In genomic region chr7:70775570-70776156, GRCh38 we compare ENCODE assay signal across 12 cellular contexts.
DNase-seq lines count a peak whose midpoint lies in the region; ATAC-seq and TF ChIP-seq lines count a peak whose summit lies in the region.
"Had no signal": no experiment of that assay in that cellular context is flagged by ENCODE, and none has a peak within 500 bp of the region (broad histone marks: within the 10 kb centered on the region; RNA-seq: fewer than 3 reads in every experiment).

No MANE protein-coding gene starts in this region.

- H3K4me2 ChIP-seq in DND-41 (ENCODE audit: insufficient read depth, low read length): no peak overlapping the region
- H3K4me2 ChIP-seq in SU-DHL-6 (ENCODE audit: low read depth, low read length, poor library complexity, severe bottlenecking): no peak overlapping the region
- H3K4me2 ChIP-seq: hepatocyte had no signal

- H3K4me3 ChIP-seq in DND-41 (ENCODE audit: low read depth in 1 of 2, low read length in 2 of 2) (no peak overlapping the region), SU-DHL-6 (ENCODE audit: insufficient read depth, low read length, poor library complexity, severe bottlenecking) (no peak overlapping the region), lower leg skin (ENCODE audit: low read depth, poor library complexity, severe bottlenecking) (no peak overlapping the region)
- H3K4me3 ChIP-seq: hepatocyte, skin epidermis, thoracic aorta had no signal

- H4K20me1 ChIP-seq in DND-41 (ENCODE audit: insufficient read depth, low read length) (no peaks in the 10 kb centered on the region), SU-DHL-6 (ENCODE audit: low read depth, low read length) (no peaks in the 10 kb centered on the region)

- H3K27ac ChIP-seq in DND-41 (ENCODE audit: low read length) (no peak overlapping the region), SU-DHL-6 (ENCODE audit: low read depth, low read length) (no peak overlapping the region)
- H3K27ac ChIP-seq: hepatocyte, HL-60, thoracic aorta had no signal

- in situ Hi-C loops in G401 (cut with HindIII; ENCODE audit: low sequenced_read_pairs): no loop called here

- H3K9me3 ChIP-seq in DND-41 (ENCODE audit: insufficient read depth, low read length, severe bottlenecking) (no peaks in the 10 kb centered on the region), SU-DHL-6 (ENCODE audit: insufficient read depth, low read length) (no peaks in the 10 kb centered on the region)
- H3K9me3 ChIP-seq: thoracic aorta had no signal

- no peaks in the 10 kb centered on the region for H3K9me3 Mint-ChIP-seq in activated T-helper 2 cell treated with anti-CD3 and anti-CD28 coated beads, Interferon-gamma antibody, Interleukin-2, Interleukin-4, amounts not matched to agents 10 μg/mL and 5 μg/mL and 100 μg/mL, durations not matched to agents 14 hours and 24 hours and 36 hours
- no peaks in the 10 kb centered on the region for H3K9me3 Mint-ChIP-seq in immature natural killer cell

- H3K27me3 Mint-ChIP-seq in activated T-helper 2 cell treated with anti-CD3 and anti-CD28 coated beads, Interferon-gamma antibody, Interleukin-2, Interleukin-4, amounts not matched to agents 10 μg/mL and 5 μg/mL and 100 μg/mL, durations not matched to agents 14 hours and 24 hours and 36 hours (ENCODE audit: low read depth): no peaks in the 10 kb centered on the region
- H3K27me3 Mint-ChIP-seq in immature natural killer cell (ENCODE audit: low read depth in 3 of 3): peaks cover 0 to 3% (median 3%) of the 10 kb centered on the region in 3 donors

- WGBS in lower leg skin, 2 donors: 75 to 79% methylated on average over 4 of the region's 4 CpGs

- H3K4me1 ChIP-seq in DND-41 (ENCODE audit: insufficient read depth, low read length): no peaks in the 10 kb centered on the region

- H3K9me2 ChIP-seq in SU-DHL-6 (replicated peaks; ENCODE audit: insufficient read depth, low read length): no peaks in the 10 kb centered on the region

- H3K4me1 Mint-ChIP-seq in activated T-helper 2 cell treated with anti-CD3 and anti-CD28 coated beads, Interferon-gamma antibody, Interleukin-2, Interleukin-4, amounts not matched to agents 10 μg/mL and 5 μg/mL and 100 μg/mL, durations not matched to agents 14 hours and 24 hours and 36 hours (ENCODE audit: low read depth): peaks cover 34% of the 10 kb centered on the region
- peaks cover 7 to 13% of the 10 kb centered on the region in 2 donors for H3K4me1 Mint-ChIP-seq in immature natural killer cell

- H3K27ac Mint-ChIP-seq in activated T-helper 2 cell treated with anti-CD3 and anti-CD28 coated beads, Interferon-gamma antibody, Interleukin-2, Interleukin-4, amounts not matched to agents 10 μg/mL and 5 μg/mL and 100 μg/mL, durations not matched to agents 14 hours and 24 hours and 36 hours: no peak overlapping the region
- H3K27ac Mint-ChIP-seq in immature natural killer cell: peak overlapping the region in 3 of 6 donors; percentile 0 to 10 (median 7)

- H3K36me3 Mint-ChIP-seq in activated T-helper 2 cell treated with anti-CD3 and anti-CD28 coated beads, Interferon-gamma antibody, Interleukin-2, Interleukin-4, amounts not matched to agents 10 μg/mL and 5 μg/mL and 100 μg/mL, durations not matched to agents 14 hours and 24 hours and 36 hours (ENCODE audit: low read depth): no peaks in the 10 kb centered on the region
- H3K36me3 Mint-ChIP-seq in immature natural killer cell: peaks cover 41 to 66% (median 55%) of the 10 kb centered on the region in 3 donors

- H3K4me3 Mint-ChIP-seq in activated T-helper 2 cell treated with anti-CD3 and anti-CD28 coated beads, Interferon-gamma antibody, Interleukin-2, Interleukin-4, amounts not matched to agents 10 μg/mL and 5 μg/mL and 100 μg/mL, durations not matched to agents 14 hours and 24 hours and 36 hours (ENCODE audit: low read depth): no peak overlapping the region
- no peak overlapping the region for H3K4me3 Mint-ChIP-seq in immature natural killer cell

- DNase-seq in DND-41 (no peak), islet precursor cell (peak; percentile 47), G401 (ENCODE audit: low spot score) (no peak), lower leg skin (ENCODE audit: low spot score in 2 of 2) (no peak), immature natural killer cell (no peak)
- DNase-seq in activated T-helper 2 cell treated with anti-CD3 and anti-CD28 coated beads, Interferon-gamma antibody, Interleukin-2, Interleukin-4, amounts not matched to agents 10 μg/mL and 5 μg/mL and 100 μg/mL, durations not matched to agents 14 hours and 24 hours and 36 hours (ENCODE audit: low spot score): no peak

- H3K79me2 ChIP-seq in DND-41 (ENCODE audit: insufficient read depth, low read length) (no peaks in the 10 kb centered on the region), SU-DHL-6 (ENCODE audit: insufficient read depth, low read length) (no peaks in the 10 kb centered on the region)
- H3K79me2 ChIP-seq: hepatocyte had no signal

- no peak for TF ChIP-seq POLR2A in lower leg skin (IDR thresholded peaks at IDR 0.05)

- no peak for ATAC-seq in DND-41 (ENCODE audit: insufficient read depth, low read depth)
- peak; percentile 64 for ATAC-seq in GM21526 (IDR thresholded peaks at IDR 0.05; ENCODE audit: low FRiP score, unreplicated experiment)

- H2AFZ ChIP-seq in DND-41 (ENCODE audit: low read depth, low read length) (no peak overlapping the region), SU-DHL-6 (ENCODE audit: low read depth, low read length, severe bottlenecking) (no peak overlapping the region)
- H2AFZ ChIP-seq: hepatocyte had no signal

- H3K27me3 ChIP-seq in DND-41 (ENCODE audit: insufficient read depth, low read length, poor library complexity) (no peaks in the 10 kb centered on the region), SU-DHL-6 (ENCODE audit: low read length) (no peaks in the 10 kb centered on the region)
- H3K27me3 ChIP-seq: hepatocyte had no signal

- TF ChIP-seq CTCF in DND-41 (IDR thresholded peaks at IDR 0.05; ENCODE audit: borderline replicate concordance, extremely low read depth, low read length, poor library complexity, severe bottlenecking): peak; percentile 21
- TF ChIP-seq CTCF in SU-DHL-6 (IDR thresholded peaks at IDR 0.05; ENCODE audit: insufficient read depth, low read length, poor library complexity, severe bottlenecking): peak; percentile 25
- TF ChIP-seq CTCF in lower leg skin (IDR thresholded peaks at IDR 0.05): no peak

- intact Hi-C loops in lower leg skin (cut with DNase I; ENCODE audit: low total_unique reads): no loop called here
- intact Hi-C loops in activated T-helper 2 cell treated with anti-CD3 and anti-CD28 coated beads, Interferon-gamma antibody, Interleukin-2, Interleukin-4, amounts not matched to agents 10 μg/mL and 5 μg/mL and 100 μg/mL, durations not matched to agents 14 hours and 24 hours and 36 hours (cut with micrococcal nuclease): loop anchor here (5.0 kb wide), 1 partner anchor 128 kb away; no protein-coding TSS in a partner anchor

- H3K36me3 ChIP-seq in DND-41 (ENCODE audit: insufficient read depth, low read length): peaks cover 99% of the 10 kb centered on the region
- no peaks in the 10 kb centered on the region; the same call in 1 of the 2 replicates for H3K36me3 ChIP-seq in SU-DHL-6 (ENCODE audit: low read length)

- H3F3A ChIP-seq in SU-DHL-6 (ENCODE audit: insufficient read depth): no peaks in the 10 kb centered on the region

- H3K9ac ChIP-seq in DND-41 (ENCODE audit: low read depth, low read length) (no peak overlapping the region), SU-DHL-6 (ENCODE audit: low read length) (no peak overlapping the region)

Comparison
In these comparisons a context has a peak if more than half of its experiments do, and no peak if none do; other contexts are left out.
1. CTCF ChIP-seq: peak in DND-41 (single experiment) and SU-DHL-6 (single experiment); none in lower leg skin (0 of 3).